In the genomic region with DNA sequence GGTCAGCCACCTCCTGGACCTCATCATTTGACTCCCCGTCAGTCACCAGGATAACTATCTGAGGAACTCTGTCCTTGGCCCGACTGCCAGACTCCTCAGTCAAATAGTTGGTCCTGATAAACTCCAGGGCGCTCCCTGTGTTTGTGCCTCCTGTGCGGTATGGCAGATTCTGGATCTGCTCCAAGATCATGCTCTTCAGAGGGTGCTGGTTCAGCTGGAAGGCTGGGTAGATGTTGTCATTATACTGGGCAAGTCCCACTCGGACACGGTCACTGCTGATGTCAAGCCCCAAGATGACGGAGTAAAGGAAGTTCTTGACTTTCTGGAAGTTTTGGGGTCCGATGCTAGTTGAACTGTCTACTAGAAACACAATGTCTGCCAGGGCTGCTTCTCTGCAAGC, we compare ENCODE assay signal across 16 cellular contexts. TPM values are rescaled to one million over a fixed set of nuclear protein-coding genes. Genes with fewer than 3 reads are reported as not detected.
DNase-seq lines count a peak whose midpoint lies in the region; ATAC-seq, FAIRE-seq and TF ChIP-seq lines count a peak whose summit lies in the region.
"Had no signal": no experiment of that assay in that cellular context is flagged by ENCODE, and none has a peak within 500 bp of the region (broad histone marks: within the 10 kb centered on the region; RNA-seq: fewer than 3 reads in every experiment).

No MANE protein-coding gene starts in this region.

- BruUV-seq in K562 (replicated peaks; lab: Mats Ljungman, UMichigan), result no TSS peak

- TF ChIP-seq RAD21 in K562 (CRISPR knock-in tag; conservative IDR thresholded peaks at IDR 0.05 in 1 of 2, IDR thresholded peaks at IDR 0.05 in 1 of 2), result no peak

- no peak overlapping the region for H3K27ac Mint-ChIP-seq in activated naive CD4-positive, alpha-beta T cell treated with anti-CD3 and anti-CD28 coated beads for 36 hours
- H3K27ac Mint-ChIP-seq: CD8-positive, alpha-beta memory T cell had no signal

- peaks cover 7% of the 10 kb centered on the region for H3K4me1 Mint-ChIP-seq in activated naive CD4-positive, alpha-beta T cell treated with anti-CD3 and anti-CD28 coated beads for 36 hours (ENCODE audit: low read depth)

- no peak overlapping the region for H3K9ac ChIP-seq in K562 (ENCODE audit: insufficient read depth in 1 of 2, low read depth in 2 of 2, low read length in 2 of 2)
- H3K9ac ChIP-seq: BLaER1 had no signal

- no peaks in the 10 kb centered on the region for H3K36me3 Mint-ChIP-seq in activated naive CD4-positive, alpha-beta T cell treated with anti-CD3 and anti-CD28 coated beads for 36 hours (ENCODE audit: low read depth)

- H3K4me3 ChIP-seq in K562 (no peak overlapping the region), thyroid gland (replicated peaks in 1 of 3) (no peak overlapping the region)
- H3K4me3 ChIP-seq: BLaER1, HAP-1 had no signal

- H3K27me3 ChIP-seq in K562 (ENCODE audit: control insufficient read depth in 2 of 2, insufficient read depth in 2 of 2, low read length in 2 of 2) (peaks cover 28 to 31% of the 10 kb centered on the region in 2 experiments), thyroid gland (no peaks in the 10 kb centered on the region)
- H3K27me3 ChIP-seq: BLaER1 had no signal

- H3K27me3 Mint-ChIP-seq in activated naive CD4-positive, alpha-beta T cell treated with anti-CD3 and anti-CD28 coated beads for 36 hours (ENCODE audit: low read depth), result peaks cover 10% of the 10 kb centered on the region

- H3K9me3 Mint-ChIP-seq in activated naive CD4-positive, alpha-beta T cell treated with anti-CD3 and anti-CD28 coated beads for 36 hours, result no peaks in the 10 kb centered on the region
- H3K9me3 Mint-ChIP-seq: CD8-positive, alpha-beta memory T cell had no signal

- H3K36me3 ChIP-seq in K562 (ENCODE audit: control insufficient read depth, insufficient read depth, low read length) (no peaks in the 10 kb centered on the region), thyroid gland (no peaks in the 10 kb centered on the region)
- H3K36me3 ChIP-seq: BLaER1, HAP-1 had no signal

- CTCF ChIA-PET in K562 (lab: Yijun Ruan, JAX; ENCODE audit: low intra/inter-chr PET ratio), result no interaction called here
- CTCF ChIA-PET in activated naive CD4-positive, alpha-beta T cell treated with anti-CD3 and anti-CD28 coated beads for 36 hours (lab: Charles Lee), result interaction anchor here (0.6 kb wide), 1 partner anchor 318 kb away, joined by 4 read pairs; no protein-coding TSS in a partner anchor

- no peaks in the 10 kb centered on the region for H3K9me1 ChIP-seq in K562 (ENCODE audit: control insufficient read depth, insufficient read depth, low read length)

- DNase-seq in K562 (ENCODE audit: extremely low read depth in 1 of 4, low spot score in 3 of 4), result no peak
- DNase-seq in cardiac septum (ENCODE audit: low spot score), result peak; percentile 74
- DNase-seq in left ventricle myocardium superior, result peak; percentile 30
- DNase-seq in thyroid gland, result peak; percentile 56 to 58
- DNase-seq in activated naive CD4-positive, alpha-beta T cell treated with anti-CD3 and anti-CD28 coated beads for 36 hours, result no peak
- DNase-seq in activated CD8-positive, alpha-beta memory T cell treated with anti-CD3 and anti-CD28 coated beads, Interleukin-2, amount 50 U/mL, for 48 hours, result no peak
- DNase-seq: Caco-2; CD8-positive, alpha-beta memory T cell; DND-41; GDM1 had no signal

- TF ChIP-seq POLR2A in K562 (conservative IDR thresholded peaks at IDR 0.05), result no peak
- no peak for TF ChIP-seq POLR2A in thyroid gland (IDR thresholded peaks at IDR 0.05)

- H3K4me3 Mint-ChIP-seq in activated naive CD4-positive, alpha-beta T cell treated with anti-CD3 and anti-CD28 coated beads for 36 hours, result no peak overlapping the region
- H3K4me3 Mint-ChIP-seq: CD8-positive, alpha-beta memory T cell had no signal

- no peak for TF ChIP-seq EP300 in K562 (IDR thresholded peaks at IDR 0.05; ENCODE audit: low read length)

- H3K9me3 ChIP-seq in K562 (replicated peaks; ENCODE audit: control insufficient read depth, insufficient read depth, low read depth, low read length), result no peaks in the 10 kb centered on the region
- H3K9me3 ChIP-seq in thyroid gland, result no peaks in the 10 kb centered on the region
- H3K9me3 ChIP-seq: BLaER1, Caco-2, HAP-1 had no signal

- in situ Hi-C loops in K562 (cut with MboI), result no loop called here

- FAIRE-seq in K562 (lab: Jason Lieb, UNC), result no peak
- FAIRE-seq: GM12892, H1, HTR-8/SVneo had no signal

- no peak overlapping the region for H3K4me2 ChIP-seq in K562 (ENCODE audit: insufficient read depth, low read length)
- H3K4me2 ChIP-seq: BLaER1 had no signal

- TF ChIP-seq CTCF in K562 (IDR thresholded peaks at IDR 0.05 in 2 of 3, conservative IDR thresholded peaks at IDR 0.05 in 1 of 3; ENCODE audit: insufficient read depth in 2 of 3, low read depth in 1 of 3, low read length in 3 of 3) (no peak), thyroid gland (IDR thresholded peaks at IDR 0.05) (no peak)

- no peak; the same call in 2 of the 3 replicates for ATAC-seq in K562
- ATAC-seq in left ventricle myocardium superior, result peak; percentile 93
- no peak for ATAC-seq in HG03460 (IDR thresholded peaks at IDR 0.05; ENCODE audit: unreplicated experiment)

- H3K4me1 ChIP-seq in K562 (replicated peaks in 1 of 2; ENCODE audit: control insufficient read depth in 2 of 2, insufficient read depth in 2 of 2, low read length in 2 of 2), result no peaks in the 10 kb centered on the region
- H3K4me1 ChIP-seq in thyroid gland, result peaks cover 0 to 11% of the 10 kb centered on the region in 2 donors
- H3K4me1 ChIP-seq: HAP-1 had no signal

- H3K79me2 ChIP-seq in K562 (ENCODE audit: control insufficient read depth, insufficient read depth, low read length), result no peaks in the 10 kb centered on the region

- intact Hi-C loops in K562 (cut with micrococcal nuclease), result no loop called here
- intact Hi-C loops in cardiac septum (cut with DNase I), result loop anchor here (5.0 kb wide), 1 partner anchor 68 kb away; no protein-coding TSS in a partner anchor
- intact Hi-C loops in left ventricle myocardium superior (cut with micrococcal nuclease), result no loop called here
- intact Hi-C loops in thyroid gland (cut with DNase I), result no loop called here
- intact Hi-C loops in activated naive CD4-positive, alpha-beta T cell treated with anti-CD3 and anti-CD28 coated beads for 36 hours (cut with micrococcal nuclease), result no loop called here

- H4K20me1 ChIP-seq in K562 (replicated peaks; ENCODE audit: control insufficient read depth, insufficient read depth, low read length), result no peaks in the 10 kb centered on the region
- H4K20me1 ChIP-seq: BLaER1 had no signal

- 1% methylated on average over 8 of the region's 8 CpGs for WGBS in K562 (ENCODE audit: insufficient coverage, low coverage, missing lambda C conversion rate)
- 44 to 54% methylated on average over 8 of the region's 8 CpGs for WGBS in thyroid gland, 2 donors

- H3K27ac ChIP-seq in K562 (ENCODE audit: extremely low read depth, low read depth, low read length) (no peak overlapping the region), thyroid gland (no peak overlapping the region)
- H3K27ac ChIP-seq: BLaER1 had no signal

- no peak overlapping the region for H2AFZ ChIP-seq in K562 (ENCODE audit: low read depth, low read length)

- POLR2A ChIA-PET in K562 (lab: Yijun Ruan, JAX), result interaction anchor here (1.4 kb wide), 1 partner anchor 21 kb away, joined by 3 read pairs; no protein-coding TSS in a partner anchor

TF ChIP-seq in K562, 482 proteins besides CTCF, POLR2A, EP300 and RAD21:
- TF ChIP-seq CBFA2T2 (conservative IDR thresholded peaks at IDR 0.05) (no peak), NFIC (IDR thresholded peaks at IDR 0.05) (0 out of 2 replicates have a peak, but pooled peaks have one; percentile 9)
TF ChIP-seq in K562: peak in this region for 1.

RNA-seq across cellular contexts. Expression of gene CAPN7, which starts 31.1 kb away (rescaled TPM):
- total RNA-seq in K562 (2011; cell fraction: chromatin; rRNA removed; ENCODE audit: low replicate concordance), result 37.7 and 89.2 TPM in 2 replicates
- total RNA-seq in K562 (2011; cell fraction: nucleolus; rRNA removed), result 26.5 and 27.1 TPM in 2 replicates
- total RNA-seq in K562 (2011; cell fraction: nucleoplasm; rRNA removed), result 32.0 and 50.1 TPM in 2 replicates
- 27.0 and 32.7 TPM in 2 replicates for total RNA-seq in K562 (2014; rRNA removed)
- total RNA-seq in K562 (2014; rRNA removed; fragmentation: Illumina TruSeq; extraction: Trizol), result 33.4 and 35.3 TPM in 2 replicates
- 31.7 and 37.5 TPM in 2 replicates for total RNA-seq in K562 (2015; rRNA removed; fragmentation: Illumina TruSeq; extraction: Trizol)
- total RNA-seq in K562 (2021), result 42.6 and 42.7 TPM in 2 replicates
- polyA plus RNA-seq in K562 (2011; rRNA removed), result 28.1 and 36.4 TPM in 2 replicates
- polyA plus RNA-seq in K562 (2011; cell fraction: cytosol; rRNA removed), result 17.9 and 20.3 TPM in 2 replicates
- 29.4 and 33.3 TPM in 2 replicates for polyA plus RNA-seq in K562 (2011; cell fraction: nucleus; rRNA removed)
- 19.3 and 25.7 TPM in 2 replicates for polyA plus RNA-seq in K562 (2012)
- 24.8 and 32.6 TPM in 2 replicates for polyA plus RNA-seq in K562 (2014; fragmentation: Illumina TruSeq; extraction: Trizol)
- 1 to 10 TPM; 6.5 to 10.0 TPM for polyA plus RNA-seq in K562 (2014; fragmentation: Nextera tagmentation; extraction: Ambion mirVana)
- 23.3 TPM in 2 replicates for polyA plus RNA-seq in K562 (2014; rRNA removed)
- polyA minus RNA-seq in K562 (2011; rRNA and poly(A)+ RNA removed), result 50.3 and 54.6 TPM in 2 replicates
- 24.0 and 25.2 TPM in 2 replicates for polyA minus RNA-seq in K562 (2011; cell fraction: cytosol; rRNA and poly(A)+ RNA removed)
- 40.5 and 64.5 TPM in 2 replicates for polyA minus RNA-seq in K562 (2011; cell fraction: nucleus; rRNA and poly(A)+ RNA removed)
- total RNA-seq in cardiac septum, result 29.2 TPM
- 34.2 TPM for total RNA-seq in left ventricle myocardium superior
- total RNA-seq in thyroid gland, result 100 to 1,000 TPM in 3 of 4 donors, 10 to 100 TPM in 1; 87.8 to 147 (median 116) TPM
- 10 to 100 TPM; 23.7 to 26.1 TPM for total RNA-seq in activated naive CD4-positive, alpha-beta T cell treated with anti-CD3 and anti-CD28 coated beads for 36 hours

Comparison
In these comparisons a context has a peak if more than half of its experiments do, and no peak if none do; other contexts are left out.
1. DNase-seq: peak in cardiac septum (single experiment), left ventricle myocardium superior (single experiment) and thyroid gland (2 of 2); none in K562 (0 of 4), activated naive CD4-positive, alpha-beta T cell treated with anti-CD3 and anti-CD28 coated beads for 36 hours (single experiment) and activated CD8-positive, alpha-beta memory T cell treated with anti-CD3 and anti-CD28 coated beads, Interleukin-2, amount 50 U/mL, for 48 hours (single experiment).